Comparison of ENCODE assay signal across 14 cellular contexts in the genomic region with DNA sequence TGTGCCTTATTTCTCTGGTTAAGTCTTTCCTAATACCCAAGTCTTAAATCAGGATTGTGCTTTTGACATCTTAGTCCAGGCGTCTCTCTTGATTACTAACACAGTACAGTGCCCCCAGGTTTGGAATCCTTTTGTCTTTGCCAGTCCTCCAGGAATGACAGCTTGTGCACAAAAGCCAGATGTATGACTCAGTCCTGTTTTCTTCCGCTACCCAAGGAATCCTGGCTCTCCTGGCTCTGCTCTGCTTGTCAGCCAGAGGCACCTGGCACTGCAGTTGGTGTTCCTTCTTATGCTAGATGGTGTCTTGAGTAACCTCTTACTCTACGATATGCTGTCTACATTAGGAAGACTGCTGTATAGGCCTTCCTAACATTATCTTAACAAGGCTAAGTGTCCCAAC.
DNase-seq lines count a peak whose midpoint lies in the region; ATAC-seq and TF ChIP-seq lines count a peak whose summit lies in the region.
"Had no signal": no experiment of that assay in that cellular context is flagged by ENCODE, and none has a peak within 500 bp of the region (broad histone marks: within the 10 kb centered on the region; RNA-seq: fewer than 3 reads in every experiment).

No MANE protein-coding gene starts in this region.

- H3K4me1 ChIP-seq in trophoblast cell (ENCODE audit: control insufficient read depth in 1 of 2, insufficient read depth in 2 of 2, low read length in 2 of 2) = peaks cover 0 to 4% of the 10 kb centered on the region in 2 experiments
- H3K4me1 ChIP-seq: adrenal gland had no signal

- ATAC-seq in GM18861 (IDR thresholded peaks at IDR 0.05; ENCODE audit: unreplicated experiment) (peak; percentile 2), GM19328 (IDR thresholded peaks at IDR 0.05; ENCODE audit: unreplicated experiment) (no peak), HG03442 (IDR thresholded peaks at IDR 0.05; ENCODE audit: unreplicated experiment) (no peak)
- ATAC-seq: naive thymus-derived CD8-positive, alpha-beta T cell had no signal

- no peak overlapping the region for H3K4me2 ChIP-seq in trophoblast cell (ENCODE audit: low read length)
- H3K4me2 ChIP-seq: PC-9 had no signal

- H3K27me3 ChIP-seq in trophoblast cell (ENCODE audit: insufficient read depth, low read length) = no peaks in the 10 kb centered on the region
- H3K27me3 ChIP-seq: adrenal gland had no signal

- H3K27ac ChIP-seq in epithelial cell of prostate (no peak overlapping the region), trophoblast cell (ENCODE audit: low read depth, low read length) (peak overlapping the region; percentile 50), coronary artery (no peak overlapping the region)
- H3K27ac ChIP-seq: adrenal gland, PC-9 had no signal

- H3K79me1 ChIP-seq in trophoblast cell (ENCODE audit: low read length) = peaks cover 4% of the 10 kb centered on the region

- no peak for TF ChIP-seq CTCF in coronary artery (IDR thresholded peaks at IDR 0.05)

- H4K8ac ChIP-seq in trophoblast cell (ENCODE audit: low read depth, low read length) = no peak overlapping the region

- H3K79me2 ChIP-seq in trophoblast cell (ENCODE audit: control insufficient read depth, insufficient read depth, low read length, poor library complexity) = no peaks in the 10 kb centered on the region

- H2AK5ac ChIP-seq in trophoblast cell (ENCODE audit: low read length) = no peak overlapping the region

- no CpG with 5 or more reads among the region's 3 CpGs for WGBS in trophoblast cell (ENCODE audit: extremely low coverage, insufficient coverage, insufficient read length)

- no peak overlapping the region for H3K9ac ChIP-seq in trophoblast cell (ENCODE audit: low read length)

- H3K14ac ChIP-seq in trophoblast cell (ENCODE audit: low read length) = no peak overlapping the region

- H3K36me3 ChIP-seq in trophoblast cell (ENCODE audit: control insufficient read depth in 1 of 2, insufficient read depth in 2 of 2, low read length in 2 of 2) = no peaks in the 10 kb centered on the region
- H3K36me3 ChIP-seq: adrenal gland had no signal

- no peak overlapping the region for H3K18ac ChIP-seq in trophoblast cell (ENCODE audit: low read length)

- DNase-seq in M059J (ENCODE audit: low read depth) = peak; percentile 92
- peak; percentile 6 for DNase-seq in epithelial cell of prostate (ENCODE audit: low read depth, low spot score)
- DNase-seq in trophoblast cell = peak in 1 of 2 donors; percentile 3
- no peak for DNase-seq in ecto neural progenitor cell (ENCODE audit: low spot score)
- DNase-seq in coronary artery (ENCODE audit: low spot score) = no peak
- DNase-seq: endodermal cell; naive thymus-derived CD8-positive, alpha-beta T cell; NCI-H2029 treated with DMSO at 0.1 percent for 48 hours; stimulated activated CD4-positive, alpha-beta T cell treated with anti-CD3 and anti-CD28 coated beads, Interleukin-12 subunit alpha, Interleukin-12 subunit beta, amount 100 ng/mL, for 4 hours had no signal

- no peak overlapping the region for H2BK5ac ChIP-seq in trophoblast cell (ENCODE audit: low read depth, low read length, poor library complexity)

- no peak overlapping the region for H3K4ac ChIP-seq in trophoblast cell (ENCODE audit: low read depth, low read length)

- H3K4me3 ChIP-seq in trophoblast cell (ENCODE audit: low read depth, low read length) (no peak overlapping the region), coronary artery (no peak overlapping the region)
- H3K4me3 ChIP-seq: adrenal gland, PC-9 had no signal

- no peak overlapping the region for H4K91ac ChIP-seq in trophoblast cell (ENCODE audit: low read depth, low read length)

- H3K9me3 ChIP-seq in trophoblast cell (ENCODE audit: insufficient read depth, low read depth, low read length) = no peaks in the 10 kb centered on the region
- H3K9me3 ChIP-seq: adrenal gland had no signal

- no peak overlapping the region for H2BK120ac ChIP-seq in trophoblast cell (ENCODE audit: insufficient read depth, low read length, poor library complexity)

- H3K23ac ChIP-seq in trophoblast cell (ENCODE audit: low read length) = no peak overlapping the region

- no peak overlapping the region for H2AFZ ChIP-seq in trophoblast cell (ENCODE audit: insufficient read depth, low read length, poor library complexity)
- H2AFZ ChIP-seq: PC-9 had no signal

- no peak overlapping the region for H4K12ac ChIP-seq in trophoblast cell (ENCODE audit: low read depth, low read length)

- H2BK12ac ChIP-seq in trophoblast cell (ENCODE audit: low read length) = no peak overlapping the region

Comparison
In these comparisons a context has a peak if more than half of its experiments do, and no peak if none do; other contexts are left out.
1. DNase-seq: peak in M059J (single experiment) and epithelial cell of prostate (single experiment); none in ecto neural progenitor cell (single experiment) and coronary artery (single experiment).